Comparison of ENCODE assay signal across 14 cellular contexts in the genomic region with DNA sequence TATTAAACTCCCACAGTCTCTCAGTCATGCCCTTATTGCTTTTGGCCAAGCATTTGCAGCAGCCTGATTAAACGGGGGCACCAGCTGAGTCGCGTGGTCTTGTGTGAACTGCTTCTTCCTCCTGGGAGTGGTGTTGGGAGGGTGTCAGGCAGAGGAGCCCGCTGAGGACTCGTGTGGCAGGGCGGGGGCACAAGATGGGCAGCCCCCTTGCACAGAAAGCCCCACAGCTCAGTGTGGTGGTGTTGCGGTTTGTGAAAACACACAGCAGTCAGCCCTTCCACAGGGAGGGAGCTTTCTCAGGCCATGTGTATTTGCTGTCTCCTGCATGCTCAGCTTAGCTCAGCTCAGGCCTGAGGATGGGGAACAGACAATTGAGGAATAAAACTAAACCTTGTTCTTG. TPM values are rescaled to one million over a fixed set of nuclear protein-coding genes. Genes with fewer than 3 reads are reported as not detected.
"Had no signal": no experiment of that assay in that cellular context is flagged by ENCODE, and none has a peak within 500 bp of the region (broad histone marks: within the 10 kb centered on the region; RNA-seq: fewer than 3 reads in every experiment).

No MANE protein-coding gene starts in this region.

- H3K4me3 Mint-ChIP-seq: endodermal cell, nephron progenitor cell had no signal

- ATAC-seq: body of pancreas, mucosa of descending colon had no signal

- H3K27ac ChIP-seq: body of pancreas, ovary, tibial artery, uterus had no signal

- DNase-seq: activated T-cell treated with anti-CD3 and anti-CD28 coated beads, Interleukin-2, amount 50 U/mL, for 48 hours; body of pancreas; cerebellar nuclear complex; dermis blood vessel endothelial cell; endodermal cell; mucosa of descending colon; nephron progenitor cell; ovary; stimulated activated CD4-positive, alpha-beta T cell treated with anti-CD3 and anti-CD28 coated beads, Interleukin-4, amount 100 ng/mL, for 4 hours; tibial artery; uterus had no signal

- H3K4me1 Mint-ChIP-seq: endodermal cell had no signal

- H3K36me3 ChIP-seq: ovary, uterus had no signal

- H3K27me3 ChIP-seq: body of pancreas, ovary, tibial artery, uterus had no signal

- H3K27ac Mint-ChIP-seq: endodermal cell, nephron progenitor cell had no signal

- H3K4me1 ChIP-seq: uterus had no signal

- H3K9me3 ChIP-seq: body of pancreas, mucosa of descending colon, ovary, tibial artery, uterus had no signal

- H3K9me3 Mint-ChIP-seq: endodermal cell; nephron progenitor cell; T-helper 2 cell treated with Interferon-gamma antibody and Interleukin-4, amounts not matched to agents 5 μg/mL and 100 μg/mL, for 36 hours had no signal

- H3K4me3 ChIP-seq: body of pancreas, mucosa of descending colon, ovary, tibial artery, uterus had no signal

RNA-seq across cellular contexts. Expression of gene CORT, which starts 47.3 kb away (rescaled TPM):
- total RNA-seq: body of pancreas, glomerular endothelial cell, renal cortical epithelial cell had no signal
